In the genomic region with DNA sequence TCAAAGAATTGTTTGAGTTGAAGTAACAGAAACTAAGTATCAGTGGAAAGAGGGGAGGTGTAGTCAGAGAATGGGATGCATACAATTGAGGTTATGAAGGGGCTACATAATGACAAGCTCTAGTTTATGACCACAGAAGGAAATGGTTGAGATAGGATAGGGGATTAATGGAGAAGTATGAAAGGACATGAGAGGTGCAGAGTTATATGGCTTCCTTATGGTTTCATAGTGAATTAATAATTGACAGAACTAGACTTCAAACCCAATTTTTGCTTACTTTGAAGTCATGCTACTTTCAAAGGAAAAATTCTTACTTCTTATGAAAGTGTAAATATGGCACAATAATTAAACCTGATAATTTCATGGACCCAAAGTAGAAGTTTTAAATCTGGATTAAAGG, we compare ENCODE assay signal across 34 cellular contexts.
"Had no signal": no experiment of that assay in that cellular context is flagged by ENCODE, and none has a peak within 500 bp of the region (broad histone marks: within the 10 kb centered on the region; RNA-seq: fewer than 3 reads in every experiment).

No MANE protein-coding gene starts in this region.

- H3K27me3 ChIP-seq: adrenal gland, ascending aorta, body of pancreas, brain microvascular endothelial cell, breast epithelium, cardiac muscle cell had no signal

- H3K27ac ChIP-seq: adrenal gland, ascending aorta, body of pancreas, brain microvascular endothelial cell, breast epithelium, cardiac muscle cell had no signal

- H3K9me3 ChIP-seq: adrenal gland, ascending aorta, body of pancreas, breast epithelium had no signal

- ATAC-seq: activated naive CD4-positive, alpha-beta T cell treated with anti-CD3 and anti-CD28 coated beads, Interleukin-2, amount 50 U/mL, for 72 hours; activated naive CD8-positive, alpha-beta T cell treated with anti-CD3 and anti-CD28 coated beads, Interleukin-2, amount 50 U/mL, for 24 hours; activated T-cell treated with anti-CD3 and anti-CD28 coated beads, Interleukin-2, amount 50 U/mL, for 4 hours; activated T-cell treated with anti-CD3 and anti-CD28 coated beads, Interleukin-2, amount 50 U/mL, for 72 hours; activated T-helper 17 cell treated with anti-CD3 and anti-CD28 coated beads, Interleukin-2, amount 50 U/mL, for 72 hours; body of pancreas had no signal

- H3K4me1 ChIP-seq: adrenal gland, ascending aorta, body of pancreas, breast epithelium had no signal

- DNase-seq: activated effector memory CD4-positive, alpha-beta T cell treated with anti-CD3 and anti-CD28 coated beads, Interleukin-2, amount 50 U/mL, for 16 hours; activated effector memory CD4-positive, alpha-beta T cell treated with Interleukin-2 at 50 U/mL for 16 hours; activated gamma-delta T cell; activated gamma-delta T cell treated with Interleukin-2 at 50 U/mL for 16 hours; activated naive CD4-positive, alpha-beta T cell; activated naive CD4-positive, alpha-beta T cell treated with anti-CD3 and anti-CD28 coated beads for 36 hours; activated naive CD4-positive, alpha-beta T cell treated with anti-CD3 and anti-CD28 coated beads, Interleukin-2, amount 10 ng/mL, durations not matched to agents 7 days and 5 days; activated naive CD4-positive, alpha-beta T cell treated with anti-CD3 and anti-CD28 coated beads, Interleukin-2, amount 50 U/mL, for 16 hours; activated naive CD4-positive, alpha-beta T cell treated with Interleukin-2 at 50 U/mL for 16 hours; activated naive CD8-positive, alpha-beta T cell treated with anti-CD3 and anti-CD28 coated beads for 36 hours; activated naive CD8-positive, alpha-beta T cell treated with anti-CD3 and anti-CD28 coated beads, Interleukin-2, amount 10 ng/mL, durations not matched to agents 7 days and 5 days; activated naive CD8-positive, alpha-beta T cell treated with anti-CD3 and anti-CD28 coated beads, Interleukin-2, amount 50 U/mL, for 24 hours; activated T-cell treated with anti-CD3 and anti-CD28 coated beads, Interleukin-2, amount 50 U/mL, for 1 hour; activated T-cell treated with anti-CD3 and anti-CD28 coated beads, Interleukin-2, amount 50 U/mL, for 24 hours; activated T-cell treated with anti-CD3 and anti-CD28 coated beads, Interleukin-2, amount 50 U/mL, for 4 hours; activated T-cell treated with anti-CD3 and anti-CD28 coated beads, Interleukin-2, amount 50 U/mL, for 48 hours; activated T-cell treated with anti-CD3 and anti-CD28 coated beads, Interleukin-2, amount 50 U/mL, for 72 hours; adrenal gland; amniotic stem cell; amygdala; anterior cingulate cortex; aorta; body of pancreas; brain microvascular endothelial cell; caudate nucleus; central memory CD4-positive, alpha-beta T cell; cerebellar nuclear complex had no signal

- H3K36me3 ChIP-seq: adrenal gland, ascending aorta, brain microvascular endothelial cell, breast epithelium, cardiac muscle cell had no signal

- FAIRE-seq: astrocyte, bronchial epithelial cell had no signal

- H3K4me3 ChIP-seq: adrenal gland, ascending aorta, body of pancreas, breast epithelium, cardiac muscle cell had no signal
